7 cellular contexts compared by ENCODE assay signal in genomic region chr2:240983361-240983995, GRCh38. TPM values are rescaled to one million over a fixed set of nuclear protein-coding genes. Genes with fewer than 3 reads are reported as not detected.
A peak's percentile ranks its signal among the peaks of the same experiment; 100 is the strongest.
DNase-seq lines count a peak whose midpoint lies in the region; ATAC-seq lines count a peak whose summit lies in the region.

No MANE protein-coding gene starts in this region.

- H3K4me1 Mint-ChIP-seq in activated naive CD8-positive, alpha-beta T cell treated with anti-CD3 and anti-CD28 coated beads for 36 hours: no peaks in the 10 kb centered on the region
- peaks cover 5% of the 10 kb centered on the region for H3K4me1 Mint-ChIP-seq in stimulated activated effector memory CD8-positive, alpha-beta T cell treated with anti-CD3 and anti-CD28 coated beads, Interleukin-12 subunit alpha, Interleukin-12 subunit beta, amount 100 ng/mL, for 72 hours

- H3K27ac Mint-ChIP-seq in activated naive CD8-positive, alpha-beta T cell treated with anti-CD3 and anti-CD28 coated beads for 36 hours: no peak overlapping the region
- no peak overlapping the region for H3K27ac Mint-ChIP-seq in stimulated activated effector memory CD8-positive, alpha-beta T cell treated with anti-CD3 and anti-CD28 coated beads, Interleukin-12 subunit alpha, Interleukin-12 subunit beta, amount 100 ng/mL, for 72 hours

- peak; percentile 31 for DNase-seq in GM19240 (ENCODE audit: insufficient read length, low spot score)
- DNase-seq in NCI-H345 treated with DMSO at 0.1 percent for 48 hours (lab: John Stamatoyannopoulos, UW; ENCODE audit: unreplicated experiment): peak; percentile 48
- DNase-seq in activated naive CD8-positive, alpha-beta T cell treated with anti-CD3 and anti-CD28 coated beads for 36 hours: peak; percentile 69
- DNase-seq in stimulated activated effector memory CD8-positive, alpha-beta T cell treated with anti-CD3 and anti-CD28 coated beads, Interleukin-12 subunit alpha, Interleukin-12 subunit beta, amount 100 ng/mL, for 72 hours (ENCODE audit: low spot score in 2 of 2): no peak
- DNase-seq in RKO (ENCODE audit: low spot score): no peak

- peak; percentile 62 for ATAC-seq in stimulated activated effector memory CD8-positive, alpha-beta T cell treated with anti-CD3 and anti-CD28 coated beads, Interleukin-12 subunit alpha, Interleukin-12 subunit beta, amount 100 ng/mL, for 72 hours
- no peak for ATAC-seq in GM21447 (IDR thresholded peaks at IDR 0.05; ENCODE audit: unreplicated experiment)

- H3K9me3 ChIP-seq in iPS-18c (ENCODE audit: control insufficient read depth, insufficient read depth, low read length): no peaks in the 10 kb centered on the region

- H3K4me3 Mint-ChIP-seq in activated naive CD8-positive, alpha-beta T cell treated with anti-CD3 and anti-CD28 coated beads for 36 hours: no peak overlapping the region
- H3K4me3 Mint-ChIP-seq in stimulated activated effector memory CD8-positive, alpha-beta T cell treated with anti-CD3 and anti-CD28 coated beads, Interleukin-12 subunit alpha, Interleukin-12 subunit beta, amount 100 ng/mL, for 72 hours: no peak overlapping the region

- no peaks in the 10 kb centered on the region for H3K36me3 Mint-ChIP-seq in activated naive CD8-positive, alpha-beta T cell treated with anti-CD3 and anti-CD28 coated beads for 36 hours
- no peaks in the 10 kb centered on the region for H3K36me3 Mint-ChIP-seq in stimulated activated effector memory CD8-positive, alpha-beta T cell treated with anti-CD3 and anti-CD28 coated beads, Interleukin-12 subunit alpha, Interleukin-12 subunit beta, amount 100 ng/mL, for 72 hours

- no peaks in the 10 kb centered on the region for H3K9me3 Mint-ChIP-seq in activated naive CD8-positive, alpha-beta T cell treated with anti-CD3 and anti-CD28 coated beads for 36 hours
- no peaks in the 10 kb centered on the region for H3K9me3 Mint-ChIP-seq in stimulated activated effector memory CD8-positive, alpha-beta T cell treated with anti-CD3 and anti-CD28 coated beads, Interleukin-12 subunit alpha, Interleukin-12 subunit beta, amount 100 ng/mL, for 72 hours

- no peaks in the 10 kb centered on the region for H3K27me3 Mint-ChIP-seq in activated naive CD8-positive, alpha-beta T cell treated with anti-CD3 and anti-CD28 coated beads for 36 hours

- H3K4me3 ChIP-seq in iPS-18c (ENCODE audit: insufficient read depth, low read depth, low read length): peak overlapping the region; percentile 9; the same call in 1 of the 2 replicates

RNA-seq across cellular contexts. Expression of gene SNED1, which starts 14.9 kb away (rescaled TPM):
- total RNA-seq in activated naive CD8-positive, alpha-beta T cell treated with anti-CD3 and anti-CD28 coated beads for 36 hours: 1 to 10 TPM in 1 of 2 experiments, under 1 TPM in 1; 0.91 to 1.0 TPM

Comparison
In these comparisons a context has a peak if more than half of its experiments do, and no peak if none do; other contexts are left out.
1. DNase-seq: peak in GM19240 (single experiment), NCI-H345 treated with DMSO at 0.1 percent for 48 hours (single experiment) and activated naive CD8-positive, alpha-beta T cell treated with anti-CD3 and anti-CD28 coated beads for 36 hours (single experiment); none in stimulated activated effector memory CD8-positive, alpha-beta T cell treated with anti-CD3 and anti-CD28 coated beads, Interleukin-12 subunit alpha, Interleukin-12 subunit beta, amount 100 ng/mL, for 72 hours (0 of 2) and RKO (single experiment).